Comparison of ENCODE assay signal across 1 cellular context in genomic region chr2:26922638-26923466, GRCh38.
TF ChIP-seq lines count a peak whose summit lies in the region.

No MANE protein-coding gene starts in this region.

TF ChIP-seq in HEK293, 187 proteins besides CTCF, POLR2A, EP300 and RAD21 (continued from another document):
- peak; percentile 77 for TF ChIP-seq BCL6B (tag by site-specific recombination; IDR thresholded peaks at IDR 0.05)
- 0 out of 2 replicates have a peak, but pooled peaks have one; percentile 35 for TF ChIP-seq ZBTB44 (tag by site-specific recombination; IDR thresholded peaks at IDR 0.05)
- TF ChIP-seq ZNF660 (tag by site-specific recombination; IDR thresholded peaks at IDR 0.05), result peak; percentile 48; the same call in 1 of the 2 replicates
- TF ChIP-seq ZNF16 (tag by site-specific recombination; IDR thresholded peaks at IDR 0.05; ENCODE audit: low read depth), result no peak
